In genomic region chr10:58502956-58503355, GRCh38 we compare ENCODE assay signal across 31 cellular contexts. TPM values are rescaled to one million over a fixed set of nuclear protein-coding genes. Genes with fewer than 3 reads are reported as not detected.
"Had no signal": no experiment of that assay in that cellular context is flagged by ENCODE, and none has a peak within 500 bp of the region (broad histone marks: within the 10 kb centered on the region; RNA-seq: fewer than 3 reads in every experiment).

No MANE protein-coding gene starts in this region.

- ATAC-seq: activated CD8-positive, alpha-beta T cell treated with anti-CD3 and anti-CD28 coated beads, Interleukin-2, amount 10 ng/mL, durations not matched to agents 7 days and 5 days; PC-3 had no signal

- H3K9ac ChIP-seq: SK-N-SH had no signal

- H3K27me3 Mint-ChIP-seq: activated CD4-positive, alpha-beta T cell treated with anti-CD3 and anti-CD28 coated beads, Interleukin-2, amount 10 ng/mL, durations not matched to agents 24 days and 14 days had no signal

- H3K4me3 Mint-ChIP-seq: activated CD4-positive, alpha-beta T cell treated with anti-CD3 and anti-CD28 coated beads, Interleukin-2, amount 10 ng/mL, durations not matched to agents 24 days and 14 days; activated CD8-positive, alpha-beta T cell treated with anti-CD3 and anti-CD28 coated beads, Interleukin-2, amount 10 ng/mL, durations not matched to agents 7 days and 5 days; activated naive CD4-positive, alpha-beta T cell treated with anti-CD3 and anti-CD28 coated beads, Interleukin-2, amount 50 U/mL, for 24 hours; activated naive CD8-positive, alpha-beta T cell treated with anti-CD3 and anti-CD28 coated beads, Interleukin-2, amount 10 ng/mL, durations not matched to agents 7 days and 5 days; activated T-cell treated with anti-CD3 and anti-CD28 coated beads, Interleukin-2, amount 50 U/mL, for 24 hours; brain; T-helper 1 cell treated with Interleukin-12 subunit alpha and Interleukin-12 subunit beta and Interleukin-4 antibody, amounts not matched to agents 30 μg/mL and 1 μg/mL, for 36 hours; T-helper 2 cell treated with Interferon-gamma antibody and Interleukin-4, amounts not matched to agents 5 μg/mL and 100 μg/mL, for 36 hours had no signal

- H3K4me1 ChIP-seq: adrenal gland, Peyer's patch had no signal

- H3K27ac Mint-ChIP-seq: activated CD4-positive, alpha-beta T cell treated with anti-CD3 and anti-CD28 coated beads, Interleukin-2, amount 10 ng/mL, durations not matched to agents 24 days and 14 days; activated CD8-positive, alpha-beta T cell treated with anti-CD3 and anti-CD28 coated beads, Interleukin-2, amount 10 ng/mL, durations not matched to agents 7 days and 5 days; activated naive CD4-positive, alpha-beta T cell treated with anti-CD3 and anti-CD28 coated beads, Interleukin-2, amount 50 U/mL, for 24 hours; activated naive CD8-positive, alpha-beta T cell treated with anti-CD3 and anti-CD28 coated beads, Interleukin-2, amount 10 ng/mL, durations not matched to agents 7 days and 5 days; activated T-cell treated with anti-CD3 and anti-CD28 coated beads, Interleukin-2, amount 50 U/mL, for 24 hours; activated T-helper 2 cell treated with anti-CD3 and anti-CD28 coated beads, Interferon-gamma antibody, Interleukin-2, Interleukin-4, amounts not matched to agents 10 μg/mL and 5 μg/mL and 100 μg/mL, durations not matched to agents 14 hours and 24 hours and 36 hours; brain; T-helper 1 cell treated with Interleukin-12 subunit alpha and Interleukin-12 subunit beta and Interleukin-4 antibody, amounts not matched to agents 30 μg/mL and 1 μg/mL, for 36 hours; T-helper 2 cell treated with Interferon-gamma antibody and Interleukin-4, amounts not matched to agents 5 μg/mL and 100 μg/mL, for 36 hours had no signal

- H3K36me3 ChIP-seq: adrenal gland, Peyer's patch, SJSA1 had no signal

- H3K9me3 Mint-ChIP-seq: activated CD4-positive, alpha-beta T cell treated with anti-CD3 and anti-CD28 coated beads, Interleukin-2, amount 10 ng/mL, durations not matched to agents 24 days and 14 days; activated naive CD4-positive, alpha-beta T cell treated with anti-CD3 and anti-CD28 coated beads, Interleukin-2, amount 50 U/mL, for 24 hours; activated naive CD8-positive, alpha-beta T cell treated with anti-CD3 and anti-CD28 coated beads, Interleukin-2, amount 10 ng/mL, durations not matched to agents 7 days and 5 days; activated T-cell treated with anti-CD3 and anti-CD28 coated beads, Interleukin-2, amount 50 U/mL, for 24 hours; activated T-helper 2 cell treated with anti-CD3 and anti-CD28 coated beads, Interferon-gamma antibody, Interleukin-2, Interleukin-4, amounts not matched to agents 10 μg/mL and 5 μg/mL and 100 μg/mL, durations not matched to agents 14 hours and 24 hours and 36 hours; brain; T-helper 1 cell treated with Interleukin-12 subunit alpha and Interleukin-12 subunit beta and Interleukin-4 antibody, amounts not matched to agents 30 μg/mL and 1 μg/mL, for 36 hours; T-helper 2 cell treated with Interferon-gamma antibody and Interleukin-4, amounts not matched to agents 5 μg/mL and 100 μg/mL, for 36 hours had no signal

- H3K27ac ChIP-seq: adrenal gland, Peyer's patch, SJSA1 had no signal

- DNase-seq: activated CD4-positive, alpha-beta T cell treated with anti-CD3 and anti-CD28 coated beads, Interleukin-2, amount 10 ng/mL, durations not matched to agents 24 days and 14 days; activated CD4-positive, alpha-beta T cell treated with anti-CD3 and anti-CD28 coated beads, Interleukin-2, amount 50 U/mL, for 48 hours; activated CD8-positive, alpha-beta T cell treated with anti-CD3 and anti-CD28 coated beads, Interleukin-2, amount 10 ng/mL, durations not matched to agents 7 days and 5 days; activated gamma-delta T cell; activated naive CD4-positive, alpha-beta T cell treated with Interleukin-2 at 50 U/mL for 16 hours; activated naive CD8-positive, alpha-beta T cell treated with anti-CD3 and anti-CD28 coated beads, Interleukin-2, amount 10 ng/mL, durations not matched to agents 7 days and 5 days; activated T-cell treated with anti-CD3 and anti-CD28 coated beads, Interleukin-2, amount 50 U/mL, for 24 hours; adrenal gland; Karpas-422; KBM-7; NCI-H1105; NCI-H1417 treated with DMSO at 0.1 percent for 48 hours; NCI-H187 treated with DMSO at 0.1 percent for 48 hours; NCI-H2081; NCI-H2171 treated with DMSO at 0.1 percent for 48 hours; NCI-H2227 treated with DMSO at 0.1 percent for 48 hours; NCI-H446 treated with DMSO at 0.1 percent for 48 hours; NCI-H524; NK-92 treated with Interleukin-12 subunit alpha and Interleukin-12 subunit beta, amount 100 ng/mL, for 24 hours; PC-3; Peyer's patch; RPMI8226; SHP77 treated with DMSO at 0.1 percent for 48 hours; SK-N-SH had no signal

- H3K27me3 ChIP-seq: adrenal gland, Peyer's patch, SJSA1 had no signal

- H3K9me2 ChIP-seq: SK-N-SH had no signal

- H3K4me3 ChIP-seq: adrenal gland, Peyer's patch, SJSA1 had no signal

- H3K4me2 ChIP-seq: SK-N-SH had no signal

- H3K9me3 ChIP-seq: adrenal gland, Peyer's patch, SJSA1, SK-N-SH had no signal

- H3K36me3 Mint-ChIP-seq: activated naive CD4-positive, alpha-beta T cell treated with anti-CD3 and anti-CD28 coated beads, Interleukin-2, amount 50 U/mL, for 24 hours; activated naive CD8-positive, alpha-beta T cell treated with anti-CD3 and anti-CD28 coated beads, Interleukin-2, amount 10 ng/mL, durations not matched to agents 7 days and 5 days; brain had no signal

- H3K4me1 Mint-ChIP-seq: activated CD4-positive, alpha-beta T cell treated with anti-CD3 and anti-CD28 coated beads, Interleukin-2, amount 10 ng/mL, durations not matched to agents 24 days and 14 days; activated naive CD4-positive, alpha-beta T cell treated with anti-CD3 and anti-CD28 coated beads, Interleukin-2, amount 50 U/mL, for 24 hours; activated naive CD8-positive, alpha-beta T cell treated with anti-CD3 and anti-CD28 coated beads, Interleukin-2, amount 10 ng/mL, durations not matched to agents 7 days and 5 days; brain had no signal

- FAIRE-seq: TTC549 had no signal

RNA-seq across cellular contexts. Expression of gene BICC1, which starts 9.7 kb away (rescaled TPM):
- total RNA-seq: activated CD4-positive, alpha-beta T cell treated with anti-CD3 and anti-CD28 coated beads, Interleukin-2, amount 10 ng/mL, durations not matched to agents 24 days and 14 days; activated CD8-positive, alpha-beta T cell treated with anti-CD3 and anti-CD28 coated beads, Interleukin-2, amount 10 ng/mL, durations not matched to agents 7 days and 5 days had no signal
